In genomic region chr9:137589441-137590122, GRCh38 we compare ENCODE assay signal across 8 cellular contexts. TPM values are rescaled to one million over a fixed set of nuclear protein-coding genes. Genes with fewer than 3 reads are reported as not detected.
DNase-seq lines count a peak whose midpoint lies in the region; ATAC-seq and TF ChIP-seq lines count a peak whose summit lies in the region.

No MANE protein-coding gene starts in this region.

- H3K4me1 Mint-ChIP-seq in neural crest cell = peaks cover 23% of the 10 kb centered on the region

- peak overlapping the region; percentile 73 for H3K4me3 ChIP-seq in epithelial cell of esophagus (ENCODE audit: low read length)

- H3K27me3 Mint-ChIP-seq in neural crest cell (ENCODE audit: low read depth) = no peaks in the 10 kb centered on the region

- POLR2A ChIA-PET in HEK293T (lab: Yijun Ruan, JAX) = interaction anchor here (2.4 kb wide), 1 partner anchor 29 kb away, joined by 6 read pairs; the partner anchor contains the start of gene EHMT1

- H3K36me3 Mint-ChIP-seq in neural crest cell (ENCODE audit: low read depth) = peaks cover 4% of the 10 kb centered on the region

- no peaks in the 10 kb centered on the region for H3K9me3 Mint-ChIP-seq in neural crest cell

- peak; percentile 16 for DNase-seq in NOMO-1 treated with DMSO at 0.1 percent for 48 hours (lab: John Stamatoyannopoulos, UW; ENCODE audit: unreplicated experiment)
- no peak for DNase-seq in NOMO-1 treated with dmso at 0.1 percent for 144 hours (lab: John Stamatoyannopoulos, UW; ENCODE audit: unreplicated experiment)
- peak; percentile 54 for DNase-seq in RPMI8226
- DNase-seq in epithelial cell of esophagus (ENCODE audit: low read depth) = peak; percentile 27
- DNase-seq in neural crest cell (ENCODE audit: low read depth, low spot score) = no peak
- DNase-seq in HEK293T (ENCODE audit: extremely low spot score) = no peak
- DNase-seq in stimulated activated CD4-positive, alpha-beta T cell treated with anti-CD3 and anti-CD28 coated beads, Interleukin-4, amount 100 ng/mL, for 1 hour = no peak

- no peak overlapping the region for H3K27ac Mint-ChIP-seq in neural crest cell (ENCODE audit: unreplicated experiment)

- H3K4me3 Mint-ChIP-seq in neural crest cell = peak overlapping the region; percentile 93

- ATAC-seq in HG02678 (IDR thresholded peaks at IDR 0.05; ENCODE audit: unreplicated experiment) = peak; percentile 10

- CTCF ChIA-PET in HEK293T (lab: Yijun Ruan, JAX) = interaction anchor here (2.2 kb wide), 1 partner anchor 10 kb away, joined by 7 read pairs; no protein-coding TSS in a partner anchor

- TF ChIP-seq CTCF in epithelial cell of esophagus (IDR thresholded peaks at IDR 0.05; ENCODE audit: insufficient read depth, low read depth, low read length, missing control alignments) (no peak), neural crest cell (conservative IDR thresholded peaks at IDR 0.05) (no peak)

TF ChIP-seq in HEK293T, 16 proteins besides CTCF, POLR2A, EP300 and RAD21:
- TF ChIP-seq SUZ12 (IDR thresholded peaks at IDR 0.05) = no peak
- TF ChIP-seq ZNF384 (IDR thresholded peaks at IDR 0.05) = no peak
- no peak for TF ChIP-seq ELF4 (IDR thresholded peaks at IDR 0.05)
- no peak for TF ChIP-seq TARDBP (IDR thresholded peaks at IDR 0.05)
- no peak for TF ChIP-seq FOXA1 (IDR thresholded peaks at IDR 0.05)
- no peak for TF ChIP-seq HDGF (IDR thresholded peaks at IDR 0.05; ENCODE audit: borderline replicate concordance)
- TF ChIP-seq FOXM1 (IDR thresholded peaks at IDR 0.05; ENCODE audit: borderline replicate concordance) = no peak
- TF ChIP-seq BHLHE40 (IDR thresholded peaks at IDR 0.05; ENCODE audit: borderline replicate concordance) = no peak
- no peak for TF ChIP-seq SP1 (IDR thresholded peaks at IDR 0.05)
- TF ChIP-seq NFRKB (IDR thresholded peaks at IDR 0.05) = no peak
- no peak for TF ChIP-seq ARNT (IDR thresholded peaks at IDR 0.05)
- no peak for TF ChIP-seq L3MBTL2 (conservative IDR thresholded peaks at IDR 0.05)
- no peak for TF ChIP-seq LEF1 (IDR thresholded peaks at IDR 0.05; ENCODE audit: borderline replicate concordance)
- TF ChIP-seq CTBP1 (IDR thresholded peaks at IDR 0.05; ENCODE audit: borderline replicate concordance) = no peak
- TF ChIP-seq, protein P1, sequence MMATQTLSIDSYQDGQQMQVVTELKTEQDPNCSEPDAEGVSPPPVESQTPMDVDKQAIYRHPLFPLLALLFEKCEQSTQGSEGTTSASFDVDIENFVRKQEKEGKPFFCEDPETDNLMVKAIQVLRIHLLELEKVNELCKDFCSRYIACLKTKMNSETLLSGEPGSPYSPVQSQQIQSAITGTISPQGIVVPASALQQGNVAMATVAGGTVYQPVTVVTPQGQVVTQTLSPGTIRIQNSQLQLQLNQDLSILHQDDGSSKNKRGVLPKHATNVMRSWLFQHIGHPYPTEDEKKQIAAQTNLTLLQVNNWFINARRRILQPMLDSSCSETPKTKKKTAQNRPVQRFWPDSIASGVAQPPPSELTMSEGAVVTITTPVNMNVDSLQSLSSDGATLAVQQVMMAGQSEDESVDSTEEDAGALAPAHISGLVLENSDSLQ (IDR thresholded peaks at IDR 0.05) = no peak
- no peak for TF ChIP-seq FOXK2 (IDR thresholded peaks at IDR 0.05)
TF ChIP-seq in HEK293T: peak in this region for 0.

RNA-seq across cellular contexts. Expression of gene ZMYND19, which starts 0.7 kb away (rescaled TPM):
- 71.9 and 72.6 TPM in 2 replicates for total RNA-seq in neural crest cell

RNA-seq across cellular contexts. Expression of gene DPH7, which starts 10.9 kb away (rescaled TPM):
- total RNA-seq in neural crest cell = 59.0 and 63.0 TPM in 2 replicates

RNA-seq across cellular contexts. Expression of gene ARRDC1, which starts 15.9 kb away (rescaled TPM):
- 18.1 and 20.1 TPM in 2 replicates for total RNA-seq in neural crest cell

RNA-seq across cellular contexts. Expression of gene EHMT1, which starts 29.2 kb away (rescaled TPM):
- 163 and 167 TPM in 2 replicates for total RNA-seq in neural crest cell

RNA-seq across cellular contexts. Expression of gene MRPL41, which starts 37.9 kb away (rescaled TPM):
- 40.9 and 42.0 TPM in 2 replicates for total RNA-seq in neural crest cell

Comparison
In these comparisons a context has a peak if more than half of its experiments do, and no peak if none do; other contexts are left out.
1. DNase-seq: peak in NOMO-1 treated with DMSO at 0.1 percent for 48 hours (single experiment), RPMI8226 (single experiment) and epithelial cell of esophagus (single experiment); none in NOMO-1 treated with dmso at 0.1 percent for 144 hours (single experiment), neural crest cell (single experiment), HEK293T (single experiment) and stimulated activated CD4-positive, alpha-beta T cell treated with anti-CD3 and anti-CD28 coated beads, Interleukin-4, amount 100 ng/mL, for 1 hour (single experiment).